ENCODE assay signal across 28 cellular contexts in the genomic region with DNA sequence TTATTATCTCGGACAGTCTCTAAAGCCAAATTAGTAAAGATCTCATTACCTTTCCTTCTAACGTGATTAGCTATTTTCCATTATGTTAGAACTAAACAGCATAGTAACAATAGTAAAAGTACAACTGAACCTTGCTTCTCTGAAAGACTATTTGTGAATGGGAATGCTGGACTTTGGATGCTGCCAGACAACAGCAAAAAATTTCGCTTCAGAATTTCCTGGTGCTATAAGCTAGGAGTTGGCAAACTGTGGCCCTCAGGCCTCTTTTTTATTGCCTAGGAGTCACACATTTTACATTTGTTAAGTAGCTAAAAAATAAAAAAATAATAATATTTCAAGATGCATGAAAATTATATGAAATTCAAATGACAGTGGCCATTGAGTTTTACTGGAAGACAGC. TPM values are rescaled to one million over a fixed set of nuclear protein-coding genes. Genes with fewer than 3 reads are reported as not detected.
"Had no signal": no experiment of that assay in that cellular context is flagged by ENCODE, and none has a peak within 500 bp of the region (broad histone marks: within the 10 kb centered on the region; RNA-seq: fewer than 3 reads in every experiment).

No MANE protein-coding gene starts in this region.

- H3K36me3 ChIP-seq: prostate gland had no signal

- H3K27me3 ChIP-seq: gastrocnemius medialis, left lung, neural progenitor cell, right atrium auricular region, stomach, testis, tibial artery, upper lobe of left lung had no signal

- H3K4me3 ChIP-seq: gastrocnemius medialis, left lung, neural progenitor cell, prostate gland, right atrium auricular region, stomach, testis, tibial artery, upper lobe of left lung had no signal

- H3K4me1 Mint-ChIP-seq: endodermal cell; mesothelial cell of epicardium; nephron; stimulated activated effector memory CD8-positive, alpha-beta T cell treated with anti-CD3 and anti-CD28 coated beads, Interleukin-12 subunit alpha, Interleukin-12 subunit beta, amount 100 ng/mL, for 72 hours had no signal

- H3K4me1 ChIP-seq: gastrocnemius medialis, left lung, prostate gland, right atrium auricular region, testis, tibial artery had no signal

- H3K27me3 Mint-ChIP-seq: dendritic cell treated with granulocyte-macrophage colony-stimulating factor and Interleukin-4, amounts not matched to agents 40 ng/mL and 50 ng/mL, for 4 days; naive thymus-derived CD4-positive, alpha-beta T cell had no signal

- H3K27ac Mint-ChIP-seq: dendritic cell treated with granulocyte-macrophage colony-stimulating factor and Interleukin-4, amounts not matched to agents 40 ng/mL and 50 ng/mL, for 4 days; endodermal cell; mesothelial cell of epicardium; nephron; neural progenitor cell; stimulated activated effector memory CD8-positive, alpha-beta T cell treated with anti-CD3 and anti-CD28 coated beads, Interleukin-12 subunit alpha, Interleukin-12 subunit beta, amount 100 ng/mL, for 72 hours had no signal

- DNase-seq: effector CD8-positive, alpha-beta T cell; endodermal cell; foreskin fibroblast; gastrocnemius medialis; head of caudate nucleus; kidney; left lung; mesenchymal stem cell; naive thymus-derived CD4-positive, alpha-beta T cell; stimulated activated CD4-positive, alpha-beta T cell treated with anti-CD3 and anti-CD28 coated beads, Interleukin-2, amount 100 ng/mL, for 24 hours; stimulated activated CD4-positive, alpha-beta T cell treated with anti-CD3 and anti-CD28 coated beads, Interleukin-4, amount 100 ng/mL, for 24 hours; stimulated activated naive CD4-positive, alpha-beta T cell treated with Interleukin-2 at 50 U/mL for 16 hours; stomach; testis; tibial artery; upper lobe of left lung had no signal

- H3K27ac ChIP-seq: epithelial cell of prostate, gastrocnemius medialis, left lung, neural progenitor cell, prostate gland, right atrium auricular region, stomach, testis, tibial artery, upper lobe of left lung had no signal

- H3K4me3 Mint-ChIP-seq: dendritic cell treated with granulocyte-macrophage colony-stimulating factor and Interleukin-4, amounts not matched to agents 40 ng/mL and 50 ng/mL, for 4 days; endodermal cell; mesothelial cell of epicardium; naive thymus-derived CD4-positive, alpha-beta T cell; nephron; neural progenitor cell; stimulated activated effector memory CD8-positive, alpha-beta T cell treated with anti-CD3 and anti-CD28 coated beads, Interleukin-12 subunit alpha, Interleukin-12 subunit beta, amount 100 ng/mL, for 72 hours had no signal

- H3K9ac ChIP-seq: neural progenitor cell had no signal

- ATAC-seq: esophagus mucosa; gastrocnemius medialis; left lung; naive thymus-derived CD4-positive, alpha-beta T cell; sciatic nerve; stimulated activated effector memory CD8-positive, alpha-beta T cell treated with anti-CD3 and anti-CD28 coated beads, Interleukin-12 subunit alpha, Interleukin-12 subunit beta, amount 100 ng/mL, for 72 hours had no signal

- FAIRE-seq: urothelium cell line had no signal

- H3K9me3 Mint-ChIP-seq: dendritic cell treated with granulocyte-macrophage colony-stimulating factor and Interleukin-4, amounts not matched to agents 40 ng/mL and 50 ng/mL, for 4 days; mesothelial cell of epicardium; nephron; neural progenitor cell; stimulated activated effector memory CD8-positive, alpha-beta T cell treated with anti-CD3 and anti-CD28 coated beads, Interleukin-12 subunit alpha, Interleukin-12 subunit beta, amount 100 ng/mL, for 72 hours had no signal

- H3K9me3 ChIP-seq: gastrocnemius medialis, left lung, prostate gland, right atrium auricular region, stomach, testis, tibial artery, upper lobe of left lung had no signal

RNA-seq across cellular contexts. Expression of a gene that starts 34.8 kb away (rescaled TPM):
- total RNA-seq: lung microvascular endothelial cell had no signal
